Comparison of ENCODE assay signal across 8 cellular contexts in the genomic region with DNA sequence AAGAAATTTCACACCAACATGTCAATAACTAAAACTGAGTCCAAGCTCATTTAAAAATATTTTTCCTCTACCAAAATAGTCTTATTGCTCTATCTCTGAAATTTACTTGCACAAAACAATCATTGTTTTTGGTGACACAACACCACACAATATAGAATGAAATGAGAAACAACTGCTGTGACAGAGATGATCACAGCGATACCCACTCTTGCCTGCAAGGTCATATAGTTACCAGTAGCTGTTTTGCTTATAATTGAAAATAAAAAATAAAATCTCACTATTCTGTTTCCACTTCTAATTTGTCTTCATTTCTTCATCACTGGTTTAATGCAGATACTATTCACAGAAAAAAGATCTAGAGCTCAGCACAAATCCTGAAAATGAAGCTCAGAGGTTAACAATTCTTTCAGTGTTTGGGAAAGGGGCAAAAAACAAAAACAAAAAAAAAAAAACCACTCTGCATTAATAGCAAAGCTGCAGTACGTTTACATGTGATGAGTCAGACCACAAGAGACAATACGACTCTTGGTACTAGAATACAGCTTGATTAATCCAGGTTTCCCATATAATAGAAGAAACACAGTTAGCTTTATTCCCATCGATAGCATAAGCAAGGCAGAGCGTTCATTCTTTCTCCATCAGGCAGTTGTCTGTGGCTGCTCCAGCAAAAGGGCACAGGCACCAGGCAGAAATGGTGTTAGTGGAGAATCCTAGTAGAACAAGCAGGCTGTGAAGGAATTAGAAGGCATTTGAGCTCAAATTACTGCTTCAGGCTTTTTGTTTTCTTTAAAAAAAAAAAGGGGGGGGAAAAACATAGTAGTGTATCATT. TPM values are rescaled to one million over a fixed set of nuclear protein-coding genes. Genes with fewer than 3 reads are reported as not detected.
DNase-seq lines count a peak whose midpoint lies in the region; ATAC-seq and TF ChIP-seq lines count a peak whose summit lies in the region.

No MANE protein-coding gene starts in this region.

- H3K4me3 Mint-ChIP-seq in CD14-positive monocyte, result peak overlapping the region; percentile 71 to 79

- H3K27ac Mint-ChIP-seq in CD14-positive monocyte, result peak overlapping the region; percentile 97 to 99 (median 99)

- 5 to 10% methylated on average over 5 of the region's 5 CpGs for WGBS in lung, 2 donors
- 3% methylated on average over 5 of the region's 5 CpGs for WGBS in thymus

- H3K9me3 Mint-ChIP-seq in CD14-positive monocyte, result no peaks in the 10 kb centered on the region

- H3K9me3 ChIP-seq in duodenal mucosa (ENCODE audit: control insufficient read depth in 1 of 2, low read length in 2 of 2) (no peaks in the 10 kb centered on the region), lung (ENCODE audit: control insufficient read depth in 2 of 2, insufficient read depth in 1 of 2, low read length in 1 of 2) (no peaks in the 10 kb centered on the region), thymus (ENCODE audit: control insufficient read depth) (no peaks in the 10 kb centered on the region)

- H3K27me3 ChIP-seq in duodenal mucosa (ENCODE audit: control insufficient read depth in 1 of 2, insufficient read depth in 2 of 2, low read length in 2 of 2) (no peaks in the 10 kb centered on the region), lung (ENCODE audit: control insufficient read depth, insufficient read depth) (no peaks in the 10 kb centered on the region), thymus (ENCODE audit: control insufficient read depth, insufficient read depth) (no peaks in the 10 kb centered on the region)

- in situ Hi-C loops in SK-MEL-5 (cut with HindIII; ENCODE audit: low pct_unique_long_range_greater_than_20kb, low sequenced_read_pairs), result no loop called here

- H3K4me1 Mint-ChIP-seq in CD14-positive monocyte, result peaks cover 56% of the 10 kb centered on the region

- H3K4me3 ChIP-seq in duodenal mucosa (ENCODE audit: low read depth in 1 of 2, low read length in 2 of 2), result peak overlapping the region; percentile 53 to 66
- no peak overlapping the region for H3K4me3 ChIP-seq in lung
- peak overlapping the region; percentile 36 for H3K4me3 ChIP-seq in thymus (ENCODE audit: low read length)

- H3K4me1 ChIP-seq in duodenal mucosa (ENCODE audit: control insufficient read depth in 1 of 2, insufficient read depth in 2 of 2, low read length in 2 of 2) (peaks cover 7 to 25% of the 10 kb centered on the region in 2 donors), lung (ENCODE audit: control insufficient read depth in 2 of 2, insufficient read depth in 2 of 2, low read length in 2 of 2) (peaks cover 0 to 2% of the 10 kb centered on the region in 2 donors), thymus (ENCODE audit: control insufficient read depth, insufficient read depth, low read length) (peaks cover 7% of the 10 kb centered on the region)

- DNase-seq in CD14-positive monocyte (ENCODE audit: low spot score), result no peak
- DNase-seq in SK-MEL-5 (ENCODE audit: low read depth, low spot score), result peak; percentile 96
- no peak for DNase-seq in lung (ENCODE audit: low spot score)
- no peak for DNase-seq in COR-L47 (lab: John Stamatoyannopoulos, UW)

- peaks cover 0 to 9% of the 10 kb centered on the region in 2 donors for H3K36me3 Mint-ChIP-seq in CD14-positive monocyte

- TF ChIP-seq CTCF in CD14-positive monocyte (IDR thresholded peaks at IDR 0.05) (no peak), lung (IDR thresholded peaks at IDR 0.05; ENCODE audit: control extremely low read depth, extremely low read depth) (no peak)

- peak; percentile 32 for ATAC-seq in HG02610 (IDR thresholded peaks at IDR 0.05; ENCODE audit: unreplicated experiment)
- no peak for ATAC-seq in lung (ENCODE audit: insufficient read depth, low FRiP score)
- ATAC-seq in GM21528 (IDR thresholded peaks at IDR 0.05; ENCODE audit: low FRiP score, unreplicated experiment), result no peak

- no peaks in the 10 kb centered on the region for H3K36me3 ChIP-seq in duodenal mucosa (ENCODE audit: control insufficient read depth in 1 of 2, insufficient read depth in 2 of 2, low read length in 2 of 2)
- no peaks in the 10 kb centered on the region for H3K36me3 ChIP-seq in lung (ENCODE audit: control insufficient read depth in 2 of 2, insufficient read depth in 2 of 2, low read length in 2 of 2)
- no peaks in the 10 kb centered on the region for H3K36me3 ChIP-seq in thymus (ENCODE audit: control insufficient read depth, insufficient read depth)

- H3K9ac ChIP-seq in duodenal mucosa (ENCODE audit: low read depth in 1 of 2, low read length in 2 of 2), result peak overlapping the region; percentile 44 to 45

- H3K27ac ChIP-seq in duodenal mucosa (ENCODE audit: low read depth, low read length), result peak overlapping the region; percentile 36
- H3K27ac ChIP-seq in lung (ENCODE audit: low read depth in 1 of 2, low read length in 1 of 2), result peak overlapping the region; percentile 43 to 97
- H3K27ac ChIP-seq in thymus (ENCODE audit: low read depth), result peak overlapping the region; percentile 79

- H3K27me3 Mint-ChIP-seq in CD14-positive monocyte (ENCODE audit: low read depth in 3 of 3), result no peaks in the 10 kb centered on the region

- intact Hi-C loops in CD14-positive monocyte (cut with micrococcal nuclease), result no loop called here

RNA-seq across cellular contexts. Expression of a gene that starts 0.8 kb away (rescaled TPM):
- polyA plus RNA-seq in CD14-positive monocyte (10 to 100 TPM in 1 of 2 donors, 1 to 10 TPM in 1; 5.9 to 11.5 TPM), lung (10 to 100 TPM; 11.1 to 14.1 TPM), thymus (26.5 TPM)
- 273 and 279 TPM in 2 replicates for total RNA-seq in SK-MEL-5 (2014; rRNA removed; shearing (Covaris generic))
- polyA plus RNA-seq in SK-MEL-5 (2015; cell fraction: cytosol; rRNA removed), result 120 and 151 TPM in 2 replicates
- 671 and 692 TPM in 2 replicates for polyA plus RNA-seq in SK-MEL-5 (2015; cell fraction: nucleus; rRNA removed)
- total RNA-seq in lung, result 10 to 100 TPM; 64.3 to 66.7 TPM
